In the genomic region with DNA sequence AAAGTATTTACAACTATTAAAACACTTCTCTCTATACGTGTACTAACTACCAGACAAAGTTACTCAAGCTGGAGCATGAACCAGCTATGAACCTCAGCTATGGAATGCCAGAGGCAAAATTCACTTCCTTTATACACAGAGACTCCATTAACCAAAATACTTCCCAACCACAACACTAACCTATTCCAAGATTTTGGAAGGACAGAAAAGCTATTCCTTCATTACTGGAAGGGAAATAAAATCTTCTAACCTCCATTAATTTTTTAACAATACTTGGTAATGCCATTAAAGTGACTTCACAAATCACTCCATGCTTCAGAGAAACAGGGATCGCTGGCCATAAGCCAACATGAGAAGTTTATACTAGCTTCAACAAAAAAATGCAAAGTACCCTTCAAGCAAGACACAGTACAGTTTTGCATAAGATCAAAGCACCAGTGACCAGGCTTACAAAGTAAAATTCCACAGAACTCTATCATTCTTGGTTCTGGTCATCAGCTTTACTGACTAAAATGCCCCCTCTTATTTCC, we compare ENCODE assay signal across 11 cellular contexts. TPM values are rescaled to one million over a fixed set of nuclear protein-coding genes. Genes with fewer than 3 reads are reported as not detected.
DNase-seq lines count a peak whose midpoint lies in the region; ATAC-seq and TF ChIP-seq lines count a peak whose summit lies in the region.
"Had no signal": no experiment of that assay in that cellular context is flagged by ENCODE, and none has a peak within 500 bp of the region (broad histone marks: within the 10 kb centered on the region; RNA-seq: fewer than 3 reads in every experiment).

No MANE protein-coding gene starts in this region.

- TF ChIP-seq POLR2A in prostate gland (IDR thresholded peaks at IDR 0.05) (no peak), testis (IDR thresholded peaks at IDR 0.05) (no peak)

- no peaks in the 10 kb centered on the region for H3K27me3 ChIP-seq in RWPE2 (ENCODE audit: insufficient read depth, poor library complexity, severe bottlenecking)
- H3K27me3 ChIP-seq in prostate gland (replicated peaks; ENCODE audit: insufficient read depth), result no peaks in the 10 kb centered on the region
- no peaks in the 10 kb centered on the region for H3K27me3 ChIP-seq in testis

- TF ChIP-seq CTCF in RWPE2 (IDR thresholded peaks at IDR 0.05; ENCODE audit: poor library complexity, severe bottlenecking), result no peak
- no peak for TF ChIP-seq CTCF in prostate gland (IDR thresholded peaks at IDR 0.05)
- no peak for TF ChIP-seq CTCF in testis (IDR thresholded peaks at IDR 0.05)

- DNase-seq in GM04504 (ENCODE audit: low read depth) (peak; percentile 70), RWPE2 (ENCODE audit: low spot score) (no peak), prostate gland (ENCODE audit: low spot score) (peak; percentile 14), activated gamma-delta T cell (lab: John Stamatoyannopoulos, UW) (no peak), SIG-M5 (lab: John Stamatoyannopoulos, UW) (no peak), testis (no peak)
- DNase-seq in naive thymus-derived CD8-positive, alpha-beta T cell, result no peak
- DNase-seq: cortex of kidney, mucosa of descending colon, NCI-H1930 had no signal

- H3K27me3 Mint-ChIP-seq in naive thymus-derived CD8-positive, alpha-beta T cell, result no peaks in the 10 kb centered on the region

- POLR2A ChIA-PET in naive thymus-derived CD8-positive, alpha-beta T cell (lab: Charles Lee), result no interaction called here

- 20% methylated on average over 2 of the region's 2 CpGs for WGBS in prostate gland
- 77 to 85% methylated on average over 2 of the region's 2 CpGs for WGBS in testis, 2 donors

- no peaks in the 10 kb centered on the region for H3K9me3 ChIP-seq in RWPE2 (ENCODE audit: severe bottlenecking)
- H3K9me3 ChIP-seq in prostate gland, result no peaks in the 10 kb centered on the region
- no peaks in the 10 kb centered on the region for H3K9me3 ChIP-seq in testis
- H3K9me3 ChIP-seq: mucosa of descending colon had no signal

- H3K36me3 Mint-ChIP-seq in naive thymus-derived CD8-positive, alpha-beta T cell, result peaks cover 6 to 67% (median 15%) of the 10 kb centered on the region in 3 donors

- H3K9me3 Mint-ChIP-seq in naive thymus-derived CD8-positive, alpha-beta T cell, result no peaks in the 10 kb centered on the region

- H3K27ac Mint-ChIP-seq in naive thymus-derived CD8-positive, alpha-beta T cell, result peak overlapping the region in 4 of 10 donors; percentile 19 to 89 (median 45)

- H3K4me1 ChIP-seq in RWPE2 (ENCODE audit: insufficient read depth, poor library complexity, severe bottlenecking) (peaks cover 61% of the 10 kb centered on the region), prostate gland (replicated peaks) (peaks cover 7% of the 10 kb centered on the region), testis (peaks cover 3% of the 10 kb centered on the region)

- no peak overlapping the region for H3K4me3 Mint-ChIP-seq in naive thymus-derived CD8-positive, alpha-beta T cell

- H3K36me3 ChIP-seq in RWPE2 (ENCODE audit: low read depth) (peaks cover 44% of the 10 kb centered on the region), prostate gland (peaks cover 0 to 3% of the 10 kb centered on the region in 2 donors), testis (ENCODE audit: low read depth, missing control alignments) (no peaks in the 10 kb centered on the region)

- H3K4me3 ChIP-seq in RWPE2 (ENCODE audit: severe bottlenecking) (no peak overlapping the region), prostate gland (no peak overlapping the region), testis (no peak overlapping the region)
- H3K4me3 ChIP-seq: mucosa of descending colon had no signal

- peaks cover 39 to 81% (median 71%) of the 10 kb centered on the region in 4 donors for H3K4me1 Mint-ChIP-seq in naive thymus-derived CD8-positive, alpha-beta T cell

- H3K27ac ChIP-seq in RWPE2 (ENCODE audit: poor library complexity, severe bottlenecking) (peak overlapping the region; percentile 92), prostate gland (no peak overlapping the region), testis (no peak overlapping the region)

- ATAC-seq in RWPE2 (ENCODE audit: low read depth) (peak; percentile 93), esophagus mucosa (peak; percentile 61)
- no peak for ATAC-seq in naive thymus-derived CD8-positive, alpha-beta T cell
- ATAC-seq: mucosa of descending colon had no signal

- intact Hi-C loops in prostate gland (cut with DNase I) (no loop called here), testis (cut with DNase I; ENCODE audit: low total_unique reads) (no loop called here)

RNA-seq across cellular contexts. Expression of gene PUM1, which starts 58.0 kb away (rescaled TPM):
- total RNA-seq in esophagus mucosa (63.0 TPM), prostate gland (100 to 1,000 TPM in 1 of 2 donors, 10 to 100 TPM in 1; 80.3 to 120 TPM), testis (10 to 100 TPM; 70.5 to 89.0 TPM)
- 41.3 TPM for polyA plus RNA-seq in testis (ENCODE audit: insufficient read depth, low read depth, low replicate concordance)
- total RNA-seq in naive thymus-derived CD8-positive, alpha-beta T cell, result 100 to 1,000 TPM; 175 to 189 TPM
- 100 to 1,000 TPM in 2 of 3 donors, 10 to 100 TPM in 1; 94.0 to 126 (median 113) TPM for polyA plus RNA-seq in naive thymus-derived CD8-positive, alpha-beta T cell

Comparison
In these comparisons a context has a peak if more than half of its experiments do, and no peak if none do; other contexts are left out.
1. DNase-seq: peak in GM04504 (single experiment) and prostate gland (single experiment); none in RWPE2 (single experiment), activated gamma-delta T cell (single experiment), SIG-M5 (single experiment), testis (single experiment) and naive thymus-derived CD8-positive, alpha-beta T cell (0 of 10).
2. ATAC-seq: peak in RWPE2 (single experiment) and esophagus mucosa (single experiment); none in naive thymus-derived CD8-positive, alpha-beta T cell (0 of 2).